Comparison of ENCODE assay signal across 8 cellular contexts in the genomic region with DNA sequence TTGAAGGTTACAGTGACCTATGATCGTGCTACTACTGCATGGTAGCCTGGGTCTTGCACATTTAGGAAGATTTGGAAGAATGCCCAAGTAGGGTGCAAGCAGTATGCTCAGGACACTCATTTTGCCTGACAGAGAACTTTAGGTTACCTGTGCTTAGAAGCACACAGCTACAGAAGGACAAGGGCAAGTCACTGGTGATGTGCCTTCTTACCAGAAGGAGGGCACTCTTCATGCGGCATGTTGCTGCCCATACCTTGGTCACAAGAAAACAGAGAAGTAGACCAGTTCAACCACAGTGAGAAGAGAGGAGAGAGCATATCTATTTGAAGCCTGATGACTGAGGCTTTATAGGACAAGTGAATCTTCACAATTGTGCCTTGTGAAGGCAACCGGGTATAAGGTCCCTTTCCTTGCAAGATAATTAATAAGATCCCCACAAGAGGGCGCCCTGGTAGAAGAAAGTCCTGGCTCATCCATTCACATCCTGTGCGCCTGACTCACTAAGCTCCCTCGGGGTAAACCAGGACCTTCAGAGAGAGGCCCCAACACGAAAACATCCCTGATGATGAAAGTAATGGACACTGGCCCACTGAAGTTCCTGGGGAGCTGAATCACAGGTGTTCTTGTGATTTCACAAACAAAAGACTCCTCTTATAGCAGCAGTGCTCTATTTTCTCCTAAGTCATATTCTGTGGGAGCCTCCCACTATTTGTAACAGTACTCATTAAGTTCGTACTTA. TPM values are rescaled to one million over a fixed set of nuclear protein-coding genes. Genes with fewer than 3 reads are reported as not detected.
DNase-seq lines count a peak whose midpoint lies in the region; ATAC-seq lines count a peak whose summit lies in the region.

No MANE protein-coding gene starts in this region.

- H2BK15ac ChIP-seq in mesenchymal stem cell (ENCODE audit: low read depth, poor library complexity, severe bottlenecking) = no peak overlapping the region

- ATAC-seq in GM19328 (IDR thresholded peaks at IDR 0.05; ENCODE audit: unreplicated experiment) = peak; percentile 69
- peak; percentile 77 for ATAC-seq in HG03439 (IDR thresholded peaks at IDR 0.05; ENCODE audit: unreplicated experiment)

- H2BK12ac ChIP-seq in mesenchymal stem cell (ENCODE audit: low read length in 2 of 2) = peak overlapping the region; percentile 15 to 93

- no peaks in the 10 kb centered on the region for H3K27me3 ChIP-seq in mesenchymal stem cell (ENCODE audit: control insufficient read depth in 1 of 2, insufficient read depth in 1 of 2, low read length in 2 of 2)

- peaks cover 3% of the 10 kb centered on the region for H3K9me3 ChIP-seq in mesenchymal stem cell (ENCODE audit: control insufficient read depth, low read length)

- no peaks in the 10 kb centered on the region for H3K79me1 ChIP-seq in mesenchymal stem cell (replicated peaks; ENCODE audit: low read length, poor library complexity, severe bottlenecking)

- peak overlapping the region; percentile 76 for H2BK120ac ChIP-seq in mesenchymal stem cell (ENCODE audit: low read depth, low read length)

- no peak overlapping the region for H2AK5ac ChIP-seq in mesenchymal stem cell (ENCODE audit: low read length, severe bottlenecking)

- WGBS in mesenchymal stem cell = 26% methylated on average over 8 of the region's 8 CpGs

- no peaks in the 10 kb centered on the region for H3K36me3 ChIP-seq in mesenchymal stem cell (ENCODE audit: control insufficient read depth in 1 of 2, insufficient read depth in 2 of 2, low read depth in 1 of 2, low read length in 2 of 2)

- H2BK5ac ChIP-seq in mesenchymal stem cell (ENCODE audit: low read depth, low read length, poor library complexity, severe bottlenecking) = no peak overlapping the region

- H3K4me2 ChIP-seq in mesenchymal stem cell (ENCODE audit: low read length, poor library complexity, severe bottlenecking) = no peak overlapping the region

- H4K91ac ChIP-seq in mesenchymal stem cell (ENCODE audit: low read length) = peak overlapping the region; percentile 3

- H3K14ac ChIP-seq in mesenchymal stem cell (ENCODE audit: low read length in 2 of 2) = peak overlapping the region in 1 of 2 experiments; percentile 2

- H3K4me1 ChIP-seq in mesenchymal stem cell (ENCODE audit: control insufficient read depth, insufficient read depth, low read depth, low read length) = no peaks in the 10 kb centered on the region

- H3K27ac ChIP-seq in mesenchymal stem cell (ENCODE audit: low read length, poor library complexity, severe bottlenecking) = peak overlapping the region; percentile 53

- H3K4me3 ChIP-seq in mesenchymal stem cell (ENCODE audit: insufficient read depth in 1 of 2, low read depth in 1 of 2, low read length in 2 of 2) = no peak overlapping the region

- peak overlapping the region in 1 of 2 experiments; percentile 55 for H3K4ac ChIP-seq in mesenchymal stem cell (ENCODE audit: low read depth in 1 of 2, low read length in 2 of 2)

- peak overlapping the region; percentile 48 for H4K8ac ChIP-seq in mesenchymal stem cell (ENCODE audit: low read length)

- peak overlapping the region; percentile 57 for H3K9ac ChIP-seq in mesenchymal stem cell (ENCODE audit: low read length)

- peak overlapping the region; percentile 25 to 34 for H3K18ac ChIP-seq in mesenchymal stem cell (ENCODE audit: low read depth in 1 of 2, low read length in 2 of 2)

- no peak overlapping the region for H3K23ac ChIP-seq in mesenchymal stem cell (ENCODE audit: low read length in 2 of 2)

- H2AFZ ChIP-seq in mesenchymal stem cell (ENCODE audit: low read depth, low read length) = no peak overlapping the region

- DNase-seq in CD1c-positive myeloid dendritic cell (ENCODE audit: extremely low spot score) (peak; percentile 86), NCI-H526 treated with DMSO at 0.1 percent for 48 hours (lab: John Stamatoyannopoulos, UW) (peak; percentile 70), mesenchymal stem cell (peak; percentile 96)
- DNase-seq in activated CD4-positive, alpha-beta T cell treated with anti-CD3 and anti-CD28 coated beads, Interleukin-2, amount 50 U/mL, for 48 hours = peak; percentile 68 to 78
- DNase-seq in effector CD8-positive, alpha-beta T cell (lab: John Stamatoyannopoulos, UW) = peak; percentile 52
- peak; percentile 32 for DNase-seq in stimulated activated CD8-positive, alpha-beta memory T cell treated with anti-CD3 and anti-CD28 coated beads, Interleukin-15, amount 100 ng/mL, for 24 hours (ENCODE audit: low read depth)

RNA-seq across cellular contexts. Expression of gene STARD4, which starts 38.1 kb away (rescaled TPM):
- polyA plus RNA-seq in mesenchymal stem cell (2013, experiment 1 of 2) = 109 TPM
- polyA plus RNA-seq in mesenchymal stem cell (2013, experiment 2 of 2) = 116 TPM

Comparison
In these comparisons a context has a peak if more than half of its experiments do, and no peak if none do; other contexts are left out.
1. DNase-seq: peak in every context shown above with its lines; median percentile 96 in mesenchymal stem cell; 86 in CD1c-positive myeloid dendritic cell; 73 in activated CD4-positive, alpha-beta T cell treated with anti-CD3 and anti-CD28 coated beads, Interleukin-2, amount 50 U/mL, for 48 hours; 70 in NCI-H526 treated with DMSO at 0.1 percent for 48 hours; 52 in effector CD8-positive, alpha-beta T cell; 32 in stimulated activated CD8-positive, alpha-beta memory T cell treated with anti-CD3 and anti-CD28 coated beads, Interleukin-15, amount 100 ng/mL, for 24 hours.